In genomic region chr10:35890061-35890969, GRCh38 we compare ENCODE assay signal across 17 cellular contexts.
DNase-seq lines count a peak whose midpoint lies in the region; ATAC-seq, FAIRE-seq and TF ChIP-seq lines count a peak whose summit lies in the region.
"Had no signal": no experiment of that assay in that cellular context is flagged by ENCODE, and none has a peak within 500 bp of the region (broad histone marks: within the 10 kb centered on the region; RNA-seq: fewer than 3 reads in every experiment).

No MANE protein-coding gene starts in this region.

- H3K4ac ChIP-seq in IMR-90 (ENCODE audit: low read depth, low read length) (peak overlapping the region; percentile 30), mesendoderm (ENCODE audit: low read depth, low read length) (peak overlapping the region; percentile 17)

- H3K9ac ChIP-seq in IMR-90 (ENCODE audit: low read depth, low read length) (no peak overlapping the region), mesendoderm (ENCODE audit: low read length) (no peak overlapping the region)

- no peaks in the 10 kb centered on the region for H4K20me1 ChIP-seq in IMR-90 (ENCODE audit: insufficient read depth, low read length)

- H3K4me1 ChIP-seq in IMR-90 (ENCODE audit: control insufficient read depth, insufficient read depth, low read length) (peaks cover 19% of the 10 kb centered on the region), mesendoderm (ENCODE audit: control insufficient read depth, low read depth, low read length) (no peaks in the 10 kb centered on the region), stomach (peaks cover 0 to 25% (median 9%) of the 10 kb centered on the region in 4 donors)
- H3K4me1 ChIP-seq: BE2C had no signal

- peak overlapping the region; percentile 68 for H2BK20ac ChIP-seq in IMR-90 (ENCODE audit: low read depth, low read length)

- H3K79me1 ChIP-seq in IMR-90 (ENCODE audit: low read depth in 1 of 2, low read length in 2 of 2) (no peaks in the 10 kb centered on the region), mesendoderm (ENCODE audit: low read length) (no peaks in the 10 kb centered on the region)

- H2AFZ ChIP-seq in IMR-90 (replicated peaks; ENCODE audit: low read length, poor library complexity): peak overlapping the region; percentile 76

- H3K9me3 ChIP-seq in IMR-90 (ENCODE audit: control insufficient read depth, insufficient read depth, low read length) (no peaks in the 10 kb centered on the region), stomach (no peaks in the 10 kb centered on the region)
- H3K9me3 ChIP-seq: BE2C had no signal

- H2BK15ac ChIP-seq in IMR-90 (ENCODE audit: low read depth, low read length) (peak overlapping the region; percentile 75; the same call in 2 of the 3 replicates), mesendoderm (replicated peaks; ENCODE audit: low read depth) (peak overlapping the region; percentile 19)

- H2BK5ac ChIP-seq in IMR-90 (ENCODE audit: low read depth, low read length, poor library complexity, severe bottlenecking) (peak overlapping the region; percentile 25), mesendoderm (ENCODE audit: low read length) (no peak overlapping the region)

- peak overlapping the region; percentile 94 for H3K18ac ChIP-seq in IMR-90 (ENCODE audit: low read depth, low read length)
- no peak overlapping the region for H3K18ac ChIP-seq in mesendoderm (ENCODE audit: low read length)

- H3K27me3 ChIP-seq in IMR-90 (ENCODE audit: control insufficient read depth, insufficient read depth, low read length): no peaks in the 10 kb centered on the region
- no peaks in the 10 kb centered on the region for H3K27me3 ChIP-seq in mesendoderm (ENCODE audit: insufficient read depth, low read length, poor library complexity)
- H3K27me3 ChIP-seq in stomach: no peaks in the 10 kb centered on the region
- H3K27me3 ChIP-seq: BE2C had no signal

- ATAC-seq in IMR-90 (ENCODE audit: low read depth): peak; percentile 67
- ATAC-seq: activated CD8-positive, alpha-beta T cell treated with anti-CD3 and anti-CD28 coated beads, Interleukin-2, amount 10 ng/mL, durations not matched to agents 7 days and 5 days had no signal

- peak overlapping the region; percentile 36 for H3K14ac ChIP-seq in IMR-90 (replicated peaks; ENCODE audit: low read depth, low read length)

- H3K23ac ChIP-seq in IMR-90 (ENCODE audit: low read depth, low read length) (peak overlapping the region; percentile 66), mesendoderm (ENCODE audit: low read length) (no peak overlapping the region)

- dilution Hi-C loops in IMR-90 (cut with HindIII; ENCODE audit: low sequenced_read_pairs, unreplicated experiment): no loop called here

- H4K5ac ChIP-seq in IMR-90 (ENCODE audit: low read depth, low read length) (peak overlapping the region; percentile 84; the same call in 1 of the 2 replicates), mesendoderm (ENCODE audit: low read length) (no peak overlapping the region)

- peak; percentile 52 for DNase-seq in IMR-90
- peak; percentile 65 to 84 for DNase-seq in dermis microvascular lymphatic vessel endothelial cell (ENCODE audit: low read depth in 2 of 2)
- DNase-seq in mesendoderm: no peak
- no peak for DNase-seq in stomach
- DNase-seq in stimulated activated CD4-positive, alpha-beta T cell treated with anti-CD3 and anti-CD28 coated beads, Interleukin-2, amount 100 ng/mL, for 48 hours: no peak
- no peak for DNase-seq in NCI-H2227 (lab: John Stamatoyannopoulos, UW; ENCODE audit: unreplicated experiment)
- no peak for DNase-seq in GM12892 (ENCODE audit: insufficient read length)
- no peak for DNase-seq in DMS153 (lab: John Stamatoyannopoulos, UW)
- DNase-seq: activated CD8-positive, alpha-beta T cell treated with anti-CD3 and anti-CD28 coated beads, Interleukin-2, amount 10 ng/mL, durations not matched to agents 7 days and 5 days; amygdala; BE2C; GOT3; KBM-7; small intestine; stimulated activated naive CD4-positive, alpha-beta T cell had no signal

- in situ Hi-C loops in IMR-90 (cut with MboI; ENCODE audit: low sequenced_read_pairs): no loop called here

- H4K8ac ChIP-seq in IMR-90 (ENCODE audit: low read depth in 2 of 2, low read length in 2 of 2): peak overlapping the region in 1 of 2 experiments; percentile 68; a peak in 2 of 4 replicates
- no peak overlapping the region for H4K8ac ChIP-seq in mesendoderm (ENCODE audit: low read depth, low read length)

- peak overlapping the region; percentile 41; the same call in 1 of the 2 replicates for H3K4me2 ChIP-seq in IMR-90 (ENCODE audit: low read depth, low read length)
- no peak overlapping the region for H3K4me2 ChIP-seq in mesendoderm (ENCODE audit: low read length)

- H2BK120ac ChIP-seq in IMR-90 (ENCODE audit: low read depth, low read length) (peak overlapping the region; percentile 71), mesendoderm (ENCODE audit: low read depth, low read length) (no peak overlapping the region)

- CTCF ChIA-PET in IMR-90 (lab: Yijun Ruan, JAX): no interaction called here

- FAIRE-seq in GM12892 (lab: Jason Lieb, UNC): no peak
- FAIRE-seq: colon, small intestine, urothelium cell line had no signal

- no peaks in the 10 kb centered on the region for H3K79me2 ChIP-seq in mesendoderm (ENCODE audit: control insufficient read depth, insufficient read depth, low read length)

- POLR2A ChIA-PET in IMR-90 (lab: Charles Lee; ENCODE audit: unreplicated experiment): no interaction called here

- no peak for TF ChIP-seq CTCF in IMR-90 (conservative IDR thresholded peaks at IDR 0.05; ENCODE audit: low read depth, low read length)
- TF ChIP-seq CTCF in stomach (IDR thresholded peaks at IDR 0.05): no peak

- H3K4me3 ChIP-seq in IMR-90 (ENCODE audit: insufficient read depth, low read depth, low read length) (no peak overlapping the region), mesendoderm (ENCODE audit: low read length) (no peak overlapping the region), stomach (no peak overlapping the region)

- BruUV-seq in IMR-90 (replicated peaks; lab: Mats Ljungman, UMichigan): no TSS peak

- H2AK5ac ChIP-seq in IMR-90 (ENCODE audit: low read depth, low read length) (peak overlapping the region; percentile 59), mesendoderm (ENCODE audit: low read length) (no peak overlapping the region)

- H3K27ac ChIP-seq in IMR-90 (ENCODE audit: insufficient read depth, low read length) (no peak overlapping the region), mesendoderm (ENCODE audit: low read depth, low read length) (no peak overlapping the region), stomach (peak overlapping the region; percentile 3 to 53 (median 37))

- intact Hi-C loops in IMR-90 (cut with micrococcal nuclease) (no loop called here), stomach (cut with DNase I; ENCODE audit: low total_unique reads) (no loop called here)

- no peaks in the 10 kb centered on the region for H3K36me3 ChIP-seq in IMR-90 (ENCODE audit: control insufficient read depth, insufficient read depth, low read length)
- H3K36me3 ChIP-seq in mesendoderm (ENCODE audit: control insufficient read depth, insufficient read depth, low read length): no peaks in the 10 kb centered on the region
- no peaks in the 10 kb centered on the region for H3K36me3 ChIP-seq in stomach
- H3K36me3 ChIP-seq: BE2C had no signal

- WGBS in IMR-90 (ENCODE audit: extremely low coverage in 2 of 2, insufficient read length in 1 of 2), 2 experiments: no CpG with 5 or more reads among the region's 14 CpGs
- no CpG with 5 or more reads among the region's 14 CpGs for WGBS in mesendoderm (ENCODE audit: extremely low coverage, insufficient coverage, low lambda C conversion rate)
- 57 to 64% (median 61%) methylated on average over 14 of the region's 14 CpGs for WGBS in stomach, 5 donors

- no peak for TF ChIP-seq EP300 in stomach (IDR thresholded peaks at IDR 0.05)

- H3K9me1 ChIP-seq in IMR-90 (ENCODE audit: insufficient read depth, low read length): peaks cover 6% of the 10 kb centered on the region; the same call in 1 of the 2 replicates

- no peak overlapping the region for H2AK9ac ChIP-seq in IMR-90 (replicated peaks; ENCODE audit: low read depth, low read length, poor library complexity)

- peak overlapping the region; percentile 27; the same call in 1 of the 2 replicates for H4K91ac ChIP-seq in IMR-90 (ENCODE audit: insufficient read depth, low read depth, low read length)

- H3K56ac ChIP-seq in IMR-90 (ENCODE audit: extremely low read depth, insufficient read depth, low read length) (no peak overlapping the region), mesendoderm (ENCODE audit: low read length) (no peak overlapping the region)

- TF ChIP-seq RAD21 in IMR-90 (IDR thresholded peaks at IDR 0.05; ENCODE audit: low read length): no peak

- TF ChIP-seq POLR2A in IMR-90 (IDR thresholded peaks at IDR 0.05; ENCODE audit: low read depth, low read length) (no peak), stomach (IDR thresholded peaks at IDR 0.05) (no peak), GM12892 (IDR thresholded peaks at IDR 0.05; ENCODE audit: low read depth, low read length) (no peak)

TF ChIP-seq in IMR-90, 13 proteins besides CTCF, POLR2A, EP300 and RAD21:
- TF ChIP-seq CHD1 (IDR thresholded peaks at IDR 0.05; ENCODE audit: low read depth, low read length) (no peak), MAZ (IDR thresholded peaks at IDR 0.05; ENCODE audit: borderline replicate concordance, low read depth, low read length) (no peak)
TF ChIP-seq in IMR-90: peak in this region for 0.

Comparison
In these comparisons a context has a peak if more than half of its experiments do, and no peak if none do; other contexts are left out.
1. DNase-seq: peak in IMR-90 (single experiment) and dermis microvascular lymphatic vessel endothelial cell (2 of 2); none in mesendoderm (single experiment), stomach (single experiment), stimulated activated CD4-positive, alpha-beta T cell treated with anti-CD3 and anti-CD28 coated beads, Interleukin-2, amount 100 ng/mL, for 48 hours (0 of 2), NCI-H2227 (single experiment), GM12892 (single experiment) and DMS153 (single experiment).
2. H3K27ac ChIP-seq: peak in stomach (5 of 5); none in IMR-90 (single experiment) and mesendoderm (single experiment).